In genomic region chr5:134370306-134370870, GRCh38 we compare ENCODE assay signal across 8 cellular contexts. TPM values are rescaled to one million over a fixed set of nuclear protein-coding genes. Genes with fewer than 3 reads are reported as not detected.
DNase-seq lines count a peak whose midpoint lies in the region; ATAC-seq and TF ChIP-seq lines count a peak whose summit lies in the region.

No MANE protein-coding gene starts in this region.

- H2BK5ac ChIP-seq in mesendoderm (ENCODE audit: low read length): no peak overlapping the region

- in situ Hi-C loops in brain microvascular endothelial cell (cut with HindIII; ENCODE audit: low pct_ligation_motif_present, low sequenced_read_pairs): no loop called here

- H3K27me3 ChIP-seq in brain microvascular endothelial cell (replicated peaks) (no peaks in the 10 kb centered on the region), mesendoderm (ENCODE audit: insufficient read depth, low read length, poor library complexity) (no peaks in the 10 kb centered on the region), upper lobe of right lung (no peaks in the 10 kb centered on the region)

- ATAC-seq in GM21526 (IDR thresholded peaks at IDR 0.05; ENCODE audit: low FRiP score, unreplicated experiment): peak; percentile 14
- no peak for ATAC-seq in upper lobe of right lung

- H3K18ac ChIP-seq in mesendoderm (ENCODE audit: low read length): peak overlapping the region; percentile 22

- intact Hi-C loops in upper lobe of right lung (cut with DNase I): no loop called here

- H2BK15ac ChIP-seq in mesendoderm (replicated peaks; ENCODE audit: low read depth): no peak overlapping the region

- H3K4ac ChIP-seq in mesendoderm (ENCODE audit: low read depth, low read length): peak overlapping the region; percentile 60

- peak overlapping the region; percentile 53 for H3K4me2 ChIP-seq in mesendoderm (ENCODE audit: low read length)

- peak overlapping the region; percentile 89 for H3K56ac ChIP-seq in mesendoderm (ENCODE audit: low read length)

- H3K27ac ChIP-seq in C4-2B (peak overlapping the region; percentile 88), KOPT-K1 (ENCODE audit: low read depth, low read length, poor library complexity, severe bottlenecking) (peak overlapping the region; percentile 83), brain microvascular endothelial cell (peak overlapping the region; percentile 98), mesendoderm (ENCODE audit: low read depth, low read length) (no peak overlapping the region), upper lobe of right lung (peak overlapping the region; percentile 100)

- H3K79me1 ChIP-seq in mesendoderm (ENCODE audit: low read length): peaks cover 4% of the 10 kb centered on the region

- no peak overlapping the region for H4K8ac ChIP-seq in mesendoderm (ENCODE audit: low read depth, low read length)

- no peak for TF ChIP-seq CTCF in C4-2B (conservative IDR thresholded peaks at IDR 0.05)
- TF ChIP-seq CTCF in brain microvascular endothelial cell (IDR thresholded peaks at IDR 0.05; ENCODE audit: low read depth, low read length, missing control alignments): no peak
- TF ChIP-seq CTCF in upper lobe of right lung (IDR thresholded peaks at IDR 0.05): no peak

- DNase-seq in brain microvascular endothelial cell (peak; percentile 8), mesendoderm (no peak), upper lobe of right lung (no peak), cortex of kidney (lab: John Stamatoyannopoulos, UW) (no peak), SHP77 (lab: John Stamatoyannopoulos, UW) (no peak)

- peak overlapping the region; percentile 97 for H3K4me3 ChIP-seq in brain microvascular endothelial cell (ENCODE audit: low read depth, low read length)
- peak overlapping the region; percentile 5 for H3K4me3 ChIP-seq in mesendoderm (ENCODE audit: low read length)
- H3K4me3 ChIP-seq in upper lobe of right lung: peak overlapping the region; percentile 89

- H3K23ac ChIP-seq in mesendoderm (ENCODE audit: low read length): no peak overlapping the region

- peaks cover 3% of the 10 kb centered on the region for H3K4me1 ChIP-seq in mesendoderm (ENCODE audit: control insufficient read depth, low read depth, low read length)
- peaks cover 34% of the 10 kb centered on the region for H3K4me1 ChIP-seq in upper lobe of right lung

- H4K5ac ChIP-seq in mesendoderm (ENCODE audit: low read length): peak overlapping the region; percentile 72

- H3K9me3 ChIP-seq in KOPT-K1 (ENCODE audit: insufficient read depth, low read length, poor library complexity, severe bottlenecking) (no peaks in the 10 kb centered on the region), upper lobe of right lung (no peaks in the 10 kb centered on the region)

- no peak overlapping the region for H2BK120ac ChIP-seq in mesendoderm (ENCODE audit: low read depth, low read length)

- H3K36me3 ChIP-seq in KOPT-K1 (ENCODE audit: insufficient read depth, low read length) (peaks cover 11% of the 10 kb centered on the region; the same call in 1 of the 2 replicates), brain microvascular endothelial cell (replicated peaks) (peaks cover 3% of the 10 kb centered on the region), mesendoderm (ENCODE audit: control insufficient read depth, insufficient read depth, low read length) (peaks cover 1% of the 10 kb centered on the region), upper lobe of right lung (peaks cover 9% of the 10 kb centered on the region)

- WGBS in mesendoderm (ENCODE audit: extremely low coverage, insufficient coverage, low lambda C conversion rate): no CpG with 5 or more reads among the region's 5 CpGs

- peak overlapping the region; percentile 71 for H3K9ac ChIP-seq in mesendoderm (ENCODE audit: low read length)

- H2AK5ac ChIP-seq in mesendoderm (ENCODE audit: low read length): no peak overlapping the region

- H3K79me2 ChIP-seq in mesendoderm (ENCODE audit: control insufficient read depth, insufficient read depth, low read length): peaks cover 32% of the 10 kb centered on the region

RNA-seq across cellular contexts. Expression of gene UBE2B, which starts 1.0 kb away (rescaled TPM):
- 72.8 TPM for polyA plus RNA-seq in mesendoderm (2013, experiment 1 of 2)
- polyA plus RNA-seq in mesendoderm (2013, experiment 2 of 2): 76.0 TPM
- 94.6 TPM for total RNA-seq in upper lobe of right lung

RNA-seq across cellular contexts. Expression of gene CDKL3, which starts 3.4 kb away (rescaled TPM):
- 1.6 TPM for polyA plus RNA-seq in mesendoderm (2013, experiment 1 of 2)
- polyA plus RNA-seq in mesendoderm (2013, experiment 2 of 2): 1.4 TPM
- total RNA-seq in upper lobe of right lung: 3.0 TPM

RNA-seq across cellular contexts. Expression of gene CDKN2AIPNL, which starts 41.3 kb away (rescaled TPM):
- polyA plus RNA-seq in mesendoderm (2013, experiment 1 of 2): 57.0 TPM
- 58.8 TPM for polyA plus RNA-seq in mesendoderm (2013, experiment 2 of 2)
- 16.5 TPM for total RNA-seq in upper lobe of right lung

Comparison
In these comparisons a context has a peak if more than half of its experiments do, and no peak if none do; other contexts are left out.
1. H3K4me3 ChIP-seq: peak in every context shown above with its lines; median percentile 97 in brain microvascular endothelial cell; 89 in upper lobe of right lung; 5 in mesendoderm.